In the genomic region with DNA sequence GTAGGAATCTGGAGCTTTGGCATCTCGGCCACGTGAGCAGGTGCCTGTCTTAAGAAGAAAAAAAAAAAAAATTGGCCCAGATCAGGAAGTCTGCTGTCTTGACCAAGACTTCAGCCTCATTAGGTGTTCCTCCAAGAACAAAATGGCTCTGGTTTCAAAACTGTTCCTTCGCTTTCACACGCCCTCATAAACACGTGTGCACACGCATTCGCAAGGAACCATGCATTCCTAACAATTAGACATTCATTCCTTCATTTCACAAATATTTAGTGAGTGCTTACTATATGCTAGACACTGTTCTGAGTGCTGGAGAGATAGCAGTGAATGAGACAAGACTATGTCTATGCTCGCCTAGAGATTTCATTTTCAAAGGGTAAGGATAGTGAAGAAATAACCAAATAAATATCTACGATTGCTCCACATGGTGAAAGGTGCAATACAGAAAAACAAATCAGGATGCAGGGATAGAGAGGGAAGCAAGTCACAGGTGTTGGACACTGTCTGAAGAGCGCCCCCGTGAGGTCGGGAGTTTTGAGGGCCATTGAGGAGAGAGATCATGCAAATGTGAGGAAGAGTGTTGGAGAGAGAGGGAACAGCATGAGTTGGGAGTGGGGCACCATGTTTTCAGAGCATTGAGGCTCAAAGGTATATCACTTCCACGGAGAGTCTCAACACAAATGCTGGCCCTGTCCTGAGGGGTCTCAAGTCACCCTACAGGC, we compare ENCODE assay signal across 21 cellular contexts. TPM values are rescaled to one million over a fixed set of nuclear protein-coding genes. Genes with fewer than 3 reads are reported as not detected.
DNase-seq lines count a peak whose midpoint lies in the region; ATAC-seq and TF ChIP-seq lines count a peak whose summit lies in the region.
"Had no signal": no experiment of that assay in that cellular context is flagged by ENCODE, and none has a peak within 500 bp of the region (broad histone marks: within the 10 kb centered on the region; RNA-seq: fewer than 3 reads in every experiment).

No MANE protein-coding gene starts in this region.

- H3K27ac ChIP-seq in C4-2B, result no peak overlapping the region
- H3K27ac ChIP-seq: body of pancreas, coronary artery, GM23248, left ventricle myocardium inferior, thoracic aorta had no signal

- peaks cover 5% of the 10 kb centered on the region for H3K9me3 Mint-ChIP-seq in activated T-helper 17 cell treated with anti-CD3 and anti-CD28 coated beads, Interleukin-2, amount 50 U/mL, for 72 hours
- H3K9me3 Mint-ChIP-seq: activated T-helper 1 cell treated with anti-CD3 and anti-CD28 coated beads, Interleukin-12 subunit alpha, Interleukin-12 subunit beta, Interleukin-2, Interleukin-4 antibody, amounts not matched to agents 30 ng/mL and 10 ng/mL and 1 ng/mL, durations not matched to agents 14 hours and 24 hours and 36 hours; nephron progenitor cell had no signal

- H3K36me3 Mint-ChIP-seq in activated T-helper 17 cell treated with anti-CD3 and anti-CD28 coated beads, Interleukin-2, amount 50 U/mL, for 72 hours (ENCODE audit: low read depth), result no peaks in the 10 kb centered on the region
- H3K36me3 Mint-ChIP-seq: activated naive CD8-positive, alpha-beta T cell treated with anti-CD3 and anti-CD28 coated beads, Interleukin-2, amount 10 ng/mL, durations not matched to agents 7 days and 5 days; stimulated activated memory B cell treated with anti-CD40 and anti-IgM and Interleukin-4, amounts not matched to agents 10 μg/mL and 1 μg/mL and 100 μg/mL, for 72 hours had no signal

- no peak for ATAC-seq in activated T-helper 17 cell treated with anti-CD3 and anti-CD28 coated beads, Interleukin-2, amount 50 U/mL, for 72 hours (replicated peaks)
- ATAC-seq: body of pancreas; GM12878; stimulated activated memory B cell treated with anti-CD40 and anti-IgM and Interleukin-4, amounts not matched to agents 10 μg/mL and 1 μg/mL and 100 μg/mL, for 72 hours had no signal

- H3K4me3 ChIP-seq in GM12864 (ENCODE audit: low read depth, low read length), result no peak overlapping the region
- no peak overlapping the region for H3K4me3 ChIP-seq in epithelial cell of proximal tubule (ENCODE audit: low read depth, low read length)
- H3K4me3 ChIP-seq: body of pancreas, coronary artery, GM12878, GM23248, left ventricle myocardium inferior, thoracic aorta had no signal

- DNase-seq in GM12864 (ENCODE audit: low read depth) (no peak), NCI-H69 (lab: John Stamatoyannopoulos, UW) (peak; percentile 19), epithelial cell of proximal tubule (ENCODE audit: low read depth) (no peak), activated gamma-delta T cell (lab: John Stamatoyannopoulos, UW) (no peak)
- no peak for DNase-seq in activated CD4-positive, alpha-beta T cell treated with anti-CD3 and anti-CD28 coated beads, Interleukin-2, amount 50 U/mL, for 4 hours
- DNase-seq: activated naive CD8-positive, alpha-beta T cell treated with anti-CD3 and anti-CD28 coated beads, Interleukin-2, amount 10 ng/mL, durations not matched to agents 7 days and 5 days; body of pancreas; GM23248; KBM-7; left ventricle myocardium inferior; NCI-H1092; NCI-H2029; nephron progenitor cell; posterior cingulate gyrus had no signal

- no peaks in the 10 kb centered on the region for H3K4me1 Mint-ChIP-seq in activated T-helper 17 cell treated with anti-CD3 and anti-CD28 coated beads, Interleukin-2, amount 50 U/mL, for 72 hours
- H3K4me1 Mint-ChIP-seq: nephron progenitor cell; stimulated activated memory B cell treated with anti-CD40 and anti-IgM and Interleukin-4, amounts not matched to agents 10 μg/mL and 1 μg/mL and 100 μg/mL, for 72 hours had no signal

- peaks cover 3% of the 10 kb centered on the region for H3K27me3 Mint-ChIP-seq in activated T-helper 17 cell treated with anti-CD3 and anti-CD28 coated beads, Interleukin-2, amount 50 U/mL, for 72 hours

- H3K4me3 Mint-ChIP-seq in activated T-helper 17 cell treated with anti-CD3 and anti-CD28 coated beads, Interleukin-2, amount 50 U/mL, for 72 hours, result no peak overlapping the region
- H3K4me3 Mint-ChIP-seq: activated naive CD8-positive, alpha-beta T cell treated with anti-CD3 and anti-CD28 coated beads, Interleukin-2, amount 10 ng/mL, durations not matched to agents 7 days and 5 days; activated T-helper 1 cell treated with anti-CD3 and anti-CD28 coated beads, Interleukin-12 subunit alpha, Interleukin-12 subunit beta, Interleukin-2, Interleukin-4 antibody, amounts not matched to agents 30 ng/mL and 10 ng/mL and 1 ng/mL, durations not matched to agents 14 hours and 24 hours and 36 hours; nephron progenitor cell; stimulated activated memory B cell treated with anti-CD40 and anti-IgM and Interleukin-4, amounts not matched to agents 10 μg/mL and 1 μg/mL and 100 μg/mL, for 72 hours had no signal

- H3K27ac Mint-ChIP-seq in activated T-helper 17 cell treated with anti-CD3 and anti-CD28 coated beads, Interleukin-2, amount 50 U/mL, for 72 hours, result no peak overlapping the region
- H3K27ac Mint-ChIP-seq: activated naive CD8-positive, alpha-beta T cell treated with anti-CD3 and anti-CD28 coated beads, Interleukin-2, amount 10 ng/mL, durations not matched to agents 7 days and 5 days; activated T-helper 1 cell treated with anti-CD3 and anti-CD28 coated beads, Interleukin-12 subunit alpha, Interleukin-12 subunit beta, Interleukin-2, Interleukin-4 antibody, amounts not matched to agents 30 ng/mL and 10 ng/mL and 1 ng/mL, durations not matched to agents 14 hours and 24 hours and 36 hours; nephron progenitor cell; stimulated activated memory B cell treated with anti-CD40 and anti-IgM and Interleukin-4, amounts not matched to agents 10 μg/mL and 1 μg/mL and 100 μg/mL, for 72 hours had no signal

- TF ChIP-seq CTCF in C4-2B (conservative IDR thresholded peaks at IDR 0.05) (peak; percentile 19), GM12864 (IDR thresholded peaks at IDR 0.05; ENCODE audit: low read depth, low read length, missing control alignments) (peak; percentile 30), epithelial cell of proximal tubule (conservative IDR thresholded peaks at IDR 0.05; ENCODE audit: low read depth, low read length) (peak; percentile 22)

RNA-seq across cellular contexts. Expression of gene CCDC170, which starts 53.3 kb away (rescaled TPM):
- 0.06 and 0.07 TPM in 2 replicates for total RNA-seq in epithelial cell of proximal tubule
- not detected for total RNA-seq in activated T-helper 17 cell treated with anti-CD3 and anti-CD28 coated beads, Interleukin-2, amount 50 U/mL, for 72 hours
- total RNA-seq: activated naive CD8-positive, alpha-beta T cell treated with anti-CD3 and anti-CD28 coated beads, Interleukin-2, amount 10 ng/mL, durations not matched to agents 7 days and 5 days; activated T-helper 1 cell treated with anti-CD3 and anti-CD28 coated beads, Interleukin-12 subunit alpha, Interleukin-12 subunit beta, Interleukin-2, Interleukin-4 antibody, amounts not matched to agents 30 ng/mL and 10 ng/mL and 1 ng/mL, durations not matched to agents 14 hours and 24 hours and 36 hours; GM12878 had no signal
